In genomic region chr3:116399701-116400261, GRCh38 we compare ENCODE assay signal across 19 cellular contexts. TPM values are rescaled to one million over a fixed set of nuclear protein-coding genes. Genes with fewer than 3 reads are reported as not detected.
DNase-seq lines count a peak whose midpoint lies in the region; FAIRE-seq and TF ChIP-seq lines count a peak whose summit lies in the region.
"Had no signal": no experiment of that assay in that cellular context is flagged by ENCODE, and none has a peak within 500 bp of the region (broad histone marks: within the 10 kb centered on the region; RNA-seq: fewer than 3 reads in every experiment).

No MANE protein-coding gene starts in this region.

- DNase-seq in fibroblast of peridontal ligament (ENCODE audit: extremely low read depth) (peak; percentile 21), pons (ENCODE audit: low spot score) (peak; percentile 26), occipital lobe (lab: John Stamatoyannopoulos, UW) (no peak), osteoblast (ENCODE audit: insufficient read length, low spot score, missing footprints) (no peak), left ventricle myocardium inferior (no peak)
- DNase-seq: 8988T, ACHN, C1 segment of cervical spinal cord, Calu3, COR-L47, DMS53, DMS79 treated with DMSO at 0.1 percent for 48 hours, H9 had no signal

- H3K4me3 ChIP-seq in osteoblast (ENCODE audit: insufficient read depth, low read length) (no peak overlapping the region), left ventricle myocardium inferior (no peak overlapping the region)
- H3K4me3 ChIP-seq: A549, GM23338 had no signal

- no peak overlapping the region for H2AFZ ChIP-seq in osteoblast (ENCODE audit: low read length)
- H2AFZ ChIP-seq: GM23338 had no signal

- intact Hi-C loops in left ventricle myocardium inferior (cut with micrococcal nuclease): no loop called here

- TF ChIP-seq CTCF in osteoblast (IDR thresholded peaks at IDR 0.05; ENCODE audit: extremely low read depth, low read depth, low read length) (no peak), left ventricle myocardium inferior (IDR thresholded peaks at IDR 0.05; ENCODE audit: borderline replicate concordance) (no peak)

- H3K36me3 ChIP-seq in osteoblast (ENCODE audit: insufficient read depth, low read length) (no peaks in the 10 kb centered on the region), left ventricle myocardium inferior (no peaks in the 10 kb centered on the region)

- FAIRE-seq in G401.6 (lab: Jason Lieb, UNC): peak; percentile 75
- FAIRE-seq: A549, GM12892, GM19239 had no signal

- H3K79me2 ChIP-seq in osteoblast (ENCODE audit: insufficient read depth, low read length): no peaks in the 10 kb centered on the region

- no peaks in the 10 kb centered on the region for H4K20me1 ChIP-seq in osteoblast (ENCODE audit: insufficient read depth, low read length)

- H3K4me1 ChIP-seq in osteoblast (ENCODE audit: insufficient read depth, low read length) (no peaks in the 10 kb centered on the region), left ventricle myocardium inferior (no peaks in the 10 kb centered on the region)
- H3K4me1 ChIP-seq: A549 had no signal

- no peaks in the 10 kb centered on the region for H3K27me3 ChIP-seq in osteoblast (ENCODE audit: insufficient read depth, low read length)
- H3K27me3 ChIP-seq in left ventricle myocardium inferior (ENCODE audit: low read depth): no peaks in the 10 kb centered on the region

- no peak overlapping the region for H3K4me2 ChIP-seq in osteoblast (ENCODE audit: insufficient read depth, low read length)
- H3K4me2 ChIP-seq: A549, GM23338 had no signal

- H3K9me3 ChIP-seq in osteoblast (ENCODE audit: low read depth, low read length) (no peaks in the 10 kb centered on the region), left ventricle myocardium inferior (replicated peaks) (no peaks in the 10 kb centered on the region)
- H3K9me3 ChIP-seq: A549 had no signal

- H3K27ac ChIP-seq in osteoblast (ENCODE audit: low read depth, low read length): no peak overlapping the region
- no peak overlapping the region for H3K27ac ChIP-seq in left ventricle myocardium inferior (replicated peaks)
- H3K27ac ChIP-seq: A549 had no signal

RNA-seq across cellular contexts. Expression of gene LSAMP, which starts 45.5 kb away (rescaled TPM):
- 47.3 TPM for total RNA-seq in occipital lobe
- total RNA-seq in osteoblast: 3.3 and 6.8 TPM in 2 replicates
- total RNA-seq in left ventricle myocardium inferior: 1.2 TPM
- total RNA-seq: CD4-positive, alpha-beta memory T cell had no signal

Comparison
In these comparisons a context has a peak if more than half of its experiments do, and no peak if none do; other contexts are left out.
1. DNase-seq: peak in fibroblast of peridontal ligament (single experiment) and pons (single experiment); none in occipital lobe (single experiment), osteoblast (single experiment) and left ventricle myocardium inferior (single experiment).